ENCODE assay signal across 8 cellular contexts in genomic region chr4:337143-337931, GRCh38. TPM values are rescaled to one million over a fixed set of nuclear protein-coding genes. Genes with fewer than 3 reads are reported as not detected.
DNase-seq lines count a peak whose midpoint lies in the region; FAIRE-seq and TF ChIP-seq lines count a peak whose summit lies in the region.

Gene ZNF141 (plus strand): TSS chr4:337814. CDS start chr4:337984, 170 bp downstream.

- TF ChIP-seq CTCF in H9 (conservative IDR thresholded peaks at IDR 0.05) (no peak), cardiac muscle cell (IDR thresholded peaks at IDR 0.05; ENCODE audit: low read depth, low read length) (no peak), tibial nerve (IDR thresholded peaks at IDR 0.05) (peak in 1 of 5 experiments; percentile 30)

- H2AK5ac ChIP-seq in H9 (ENCODE audit: insufficient read length, low read length) = no peak within 1 kb of the TSS
- peak within 1 kb of the TSS; percentile 27 for H2AK5ac ChIP-seq in trophoblast cell (ENCODE audit: low read length)

- H3K4me3 Mint-ChIP-seq in H9 = peak within 1 kb of the TSS; percentile 99

- no peak within 1 kb of the TSS for H2BK20ac ChIP-seq in H9 (ENCODE audit: low read depth, low read length, poor library complexity, severe bottlenecking)

- no peak within 1 kb of the TSS for H3K56ac ChIP-seq in H9 (ENCODE audit: insufficient read length, low read depth, low read length)

- H4K8ac ChIP-seq in H9 (replicated peaks; ENCODE audit: insufficient read length, low read depth, low read length) (no peak within 1 kb of the TSS), trophoblast cell (ENCODE audit: low read depth, low read length) (peak within 1 kb of the TSS; percentile 85)

- peak; percentile 56 to 94 for TF ChIP-seq EP300 in tibial nerve (IDR thresholded peaks at IDR 0.05)

- peaks cover 10% of the 10 kb centered on the region for H3K27me3 Mint-ChIP-seq in H9 (ENCODE audit: low read depth)

- peak within 1 kb of the TSS; percentile 31 for H4K12ac ChIP-seq in trophoblast cell (ENCODE audit: low read depth, low read length)

- no peak within 1 kb of the TSS for H2BK15ac ChIP-seq in H9 (ENCODE audit: low read depth, low read length)

- H3K27me3 ChIP-seq in H9 (ENCODE audit: insufficient read depth, low read length) = no peaks in the 10 kb centered on the region; the same call in 1 of the 2 replicates
- no peaks in the 10 kb centered on the region for H3K27me3 ChIP-seq in cardiac muscle cell
- H3K27me3 ChIP-seq in trophoblast cell (ENCODE audit: insufficient read depth, low read length) = no peaks in the 10 kb centered on the region
- no peaks in the 10 kb centered on the region for H3K27me3 ChIP-seq in tibial nerve

- H3K79me2 ChIP-seq in H9 (ENCODE audit: insufficient read depth, low read length) (peaks cover 32% of the 10 kb centered on the region), trophoblast cell (ENCODE audit: control insufficient read depth, insufficient read depth, low read length, poor library complexity) (peaks cover 17% of the 10 kb centered on the region)

- H3K4me1 Mint-ChIP-seq in H9 = peaks cover 14 to 27% of the 10 kb centered on the region in 2 experiments

- DNase-seq in H9 = peak; percentile 98
- peak; percentile 97 for DNase-seq in NCI-H1092 (lab: John Stamatoyannopoulos, UW)
- peak; percentile 88 for DNase-seq in T follicular helper cell (ENCODE audit: low read depth)
- peak; percentile 98 to 99 for DNase-seq in cardiac muscle cell (ENCODE audit: low read depth in 1 of 2, low spot score in 1 of 2)
- peak; percentile 99 for DNase-seq in trophoblast cell
- DNase-seq in tibial nerve (ENCODE audit: low spot score in 2 of 2) = peak; percentile 90 to 96

- H4K5ac ChIP-seq in H9 (ENCODE audit: insufficient read length, low read depth, low read length) = no peak within 1 kb of the TSS

- peak within 1 kb of the TSS; percentile 81 for H3K14ac ChIP-seq in H9 (ENCODE audit: insufficient read depth, low read length)
- H3K14ac ChIP-seq in trophoblast cell (ENCODE audit: low read length) = peak within 1 kb of the TSS; percentile 60

- TF ChIP-seq POLR2A in tibial nerve (IDR thresholded peaks at IDR 0.05) = peak; percentile 65 to 77

- no peaks in the 10 kb centered on the region for H3K36me3 ChIP-seq in cardiac muscle cell
- H3K36me3 ChIP-seq in trophoblast cell (ENCODE audit: control insufficient read depth in 1 of 2, insufficient read depth in 2 of 2, low read length in 2 of 2) = no peaks in the 10 kb centered on the region
- peaks cover 0 to 27% (median 0%) of the 10 kb centered on the region in 3 donors for H3K36me3 ChIP-seq in tibial nerve

- no peak within 1 kb of the TSS for H3K27ac ChIP-seq in H9 (ENCODE audit: insufficient read length, low read depth, low read length)
- peak within 1 kb of the TSS; percentile 64 for H3K27ac ChIP-seq in adipose tissue (ENCODE audit: low read depth, low read length)
- H3K27ac ChIP-seq in cardiac muscle cell = peak within 1 kb of the TSS; percentile 87
- peak within 1 kb of the TSS; percentile 43 for H3K27ac ChIP-seq in trophoblast cell (ENCODE audit: low read depth, low read length)
- H3K27ac ChIP-seq in tibial nerve = peak within 1 kb of the TSS; percentile 73 to 98 (median 92)

- H2BK12ac ChIP-seq in H9 (ENCODE audit: insufficient read length, low read depth, low read length) = no peak within 1 kb of the TSS
- no peak within 1 kb of the TSS for H2BK12ac ChIP-seq in trophoblast cell (ENCODE audit: low read length)

- H3T11ph ChIP-seq in H9 (ENCODE audit: low read length) = no peak within 1 kb of the TSS

- H3K4me2 ChIP-seq in H9 (ENCODE audit: insufficient read depth, insufficient read length, low read length) (peak within 1 kb of the TSS; percentile 94), trophoblast cell (ENCODE audit: low read length) (peak within 1 kb of the TSS; percentile 90)

- peak within 1 kb of the TSS; percentile 96 to 99 (median 98) for H3K27ac Mint-ChIP-seq in H9

- H2BK5ac ChIP-seq in H9 (ENCODE audit: insufficient read length, low read length) = no peak within 1 kb of the TSS
- peak within 1 kb of the TSS; percentile 32 for H2BK5ac ChIP-seq in trophoblast cell (ENCODE audit: low read depth, low read length, poor library complexity)

- H3K9me3 Mint-ChIP-seq in H9 = peaks cover 6 to 56% of the 10 kb centered on the region in 2 experiments

- peaks cover 7% of the 10 kb centered on the region for H3K79me1 ChIP-seq in H9 (ENCODE audit: insufficient read depth, low read depth, low read length, poor library complexity, severe bottlenecking)
- H3K79me1 ChIP-seq in trophoblast cell (ENCODE audit: low read length) = peaks cover 14% of the 10 kb centered on the region

- peaks cover 8% of the 10 kb centered on the region for H3K4me1 ChIP-seq in H9 (ENCODE audit: insufficient read depth, low read length)
- H3K4me1 ChIP-seq in cardiac muscle cell (ENCODE audit: low read depth) = peaks cover 5% of the 10 kb centered on the region
- H3K4me1 ChIP-seq in trophoblast cell (ENCODE audit: control insufficient read depth in 1 of 2, insufficient read depth in 2 of 2, low read length in 2 of 2) = peaks cover 4 to 10% of the 10 kb centered on the region in 2 experiments
- peaks cover 0 to 30% (median 12%) of the 10 kb centered on the region in 4 donors for H3K4me1 ChIP-seq in tibial nerve

- peak within 1 kb of the TSS; percentile 68 for H3K18ac ChIP-seq in H9 (ENCODE audit: insufficient read length, low read depth, low read length)
- H3K18ac ChIP-seq in trophoblast cell (ENCODE audit: low read length) = peak within 1 kb of the TSS; percentile 64

- H3K36me3 Mint-ChIP-seq in H9 (ENCODE audit: insufficient read depth in 1 of 3, low read depth in 3 of 3) = peaks cover 22 to 43% (median 34%) of the 10 kb centered on the region in 3 experiments

- no peak within 1 kb of the TSS for H4K91ac ChIP-seq in H9 (ENCODE audit: insufficient read length, low read depth, low read length)
- peak within 1 kb of the TSS; percentile 67 for H4K91ac ChIP-seq in trophoblast cell (ENCODE audit: low read depth, low read length)

- WGBS in H9 (ENCODE audit: extremely low coverage, insufficient read length, low lambda C conversion rate) = no CpG with 5 or more reads among the region's 59 CpGs
- WGBS in adipose tissue, 3 donors = 0 to 1% (median 0%) methylated on average over 59 of the region's 59 CpGs
- WGBS in trophoblast cell (ENCODE audit: extremely low coverage, insufficient coverage, insufficient read length) = no CpG with 5 or more reads among the region's 59 CpGs
- 0% methylated on average over 10 to 47 of the region's 59 CpGs for WGBS in tibial nerve, 2 donors

- H4K20me1 ChIP-seq in H9 (ENCODE audit: control insufficient read depth, insufficient read depth, insufficient read length) = no peaks in the 10 kb centered on the region

- no peak within 1 kb of the TSS for H2BK120ac ChIP-seq in H9 (ENCODE audit: low read depth, low read length, poor library complexity, severe bottlenecking)
- H2BK120ac ChIP-seq in trophoblast cell (ENCODE audit: insufficient read depth, low read length, poor library complexity) = peak within 1 kb of the TSS; percentile 7

- H3K4me3 ChIP-seq in cardiac muscle cell (peak within 1 kb of the TSS; percentile 87), trophoblast cell (ENCODE audit: low read depth, low read length) (peak within 1 kb of the TSS; percentile 93), tibial nerve (peak within 1 kb of the TSS; percentile 62 to 87 (median 74))

- H3K9ac ChIP-seq in H9 (ENCODE audit: extremely low read depth, insufficient read length, low read length) (peak within 1 kb of the TSS; percentile 91), trophoblast cell (ENCODE audit: low read length) (peak within 1 kb of the TSS; percentile 88)

- H3K23ac ChIP-seq in H9 (ENCODE audit: insufficient read length, low read depth, low read length) = no peak within 1 kb of the TSS
- no peak within 1 kb of the TSS for H3K23ac ChIP-seq in trophoblast cell (ENCODE audit: low read length)

- H3K23me2 ChIP-seq in H9 (ENCODE audit: insufficient read length, low read depth, low read length, poor library complexity, severe bottlenecking) = peaks cover 27% of the 10 kb centered on the region

- H3K9me3 ChIP-seq in H9 (ENCODE audit: control insufficient read depth, low read depth, low read length) (no peaks in the 10 kb centered on the region), cardiac muscle cell (ENCODE audit: low read depth) (no peaks in the 10 kb centered on the region), trophoblast cell (ENCODE audit: insufficient read depth, low read depth, low read length) (no peaks in the 10 kb centered on the region), tibial nerve (peaks cover 0 to 23% (median 0%) of the 10 kb centered on the region in 4 donors)

- H3K4ac ChIP-seq in H9 (ENCODE audit: low read depth, low read length) = no peak within 1 kb of the TSS
- peak within 1 kb of the TSS; percentile 53 for H3K4ac ChIP-seq in trophoblast cell (ENCODE audit: low read depth, low read length)

- peak; percentile 97 for FAIRE-seq in G401.6 (lab: Jason Lieb, UNC)

- no peak within 1 kb of the TSS for H2AFZ ChIP-seq in H9 (ENCODE audit: low read length)
- peak within 1 kb of the TSS; percentile 94 for H2AFZ ChIP-seq in trophoblast cell (ENCODE audit: insufficient read depth, low read length, poor library complexity)

RNA-seq across cellular contexts. Expression of gene ZNF141, which starts in this region (rescaled TPM):
- 38.0 and 42.1 TPM in 2 replicates for total RNA-seq in H9 (2021)
- polyA plus RNA-seq in adipose tissue = 1 to 10 TPM; 2.6 to 2.8 (median 2.8) TPM
- total RNA-seq in cardiac muscle cell = 19.6 and 29.7 TPM in 2 replicates
- polyA plus RNA-seq in cardiac muscle cell = 10.9 and 14.2 TPM in 2 replicates
- 7.4 and 7.7 TPM in 2 replicates for polyA plus RNA-seq in trophoblast cell (2013)
- total RNA-seq in tibial nerve = 10 to 100 TPM; 26.1 to 33.1 (median 29.6) TPM
